In the genomic region with DNA sequence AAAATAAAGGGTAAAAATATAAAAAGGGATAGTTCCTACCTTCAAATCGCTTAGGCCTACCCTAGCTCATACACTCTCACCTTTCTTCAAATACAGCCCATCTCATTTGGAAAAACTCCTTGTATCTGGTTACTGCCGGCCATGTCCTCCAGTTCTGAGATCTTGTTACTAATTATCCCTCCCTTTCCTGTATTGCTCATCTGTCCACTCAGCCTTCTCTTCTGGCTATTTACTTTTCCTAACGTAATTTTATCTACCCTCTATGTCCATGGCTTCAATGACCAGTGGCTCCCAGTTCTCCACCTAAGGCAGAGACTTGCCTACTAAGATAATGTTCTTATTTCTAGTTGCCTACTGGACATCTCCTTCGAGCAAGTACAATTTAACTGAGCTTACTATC, we compare ENCODE assay signal across 13 cellular contexts.
"Had no signal": no experiment of that assay in that cellular context is flagged by ENCODE, and none has a peak within 500 bp of the region (broad histone marks: within the 10 kb centered on the region; RNA-seq: fewer than 3 reads in every experiment).

No MANE protein-coding gene starts in this region.

- ATAC-seq: activated CD4-positive, CD25-positive, alpha-beta regulatory T cell treated with anti-CD3 and anti-CD28 coated beads, Interleukin-2, amount 50 U/mL, for 24 hours; gastroesophageal sphincter; naive thymus-derived CD8-positive, alpha-beta T cell; stimulated activated naive B cell treated with anti-CD40 and anti-IgM and Interleukin-4, amounts not matched to agents 10 μg/mL and 1 μg/mL and 100 μg/mL, for 72 hours had no signal

- DNase-seq: activated CD4-positive, alpha-beta T cell treated with anti-CD3 and anti-CD28 coated beads, Interleukin-2, amount 50 U/mL, for 1 hour; islet precursor cell; left ventricle myocardium inferior; naive thymus-derived CD8-positive, alpha-beta T cell; nucleus accumbens; stimulated activated CD4-positive, alpha-beta T cell treated with anti-CD3 and anti-CD28 coated beads, Interleukin-15, amount 100 ng/mL, for 24 hours; stimulated activated CD4-positive, alpha-beta T cell treated with anti-CD3 and anti-CD28 coated beads, Interleukin-4, amount 100 ng/mL, for 1 hour; stimulated activated naive B cell treated with anti-CD40 and anti-IgM and Interleukin-4, amounts not matched to agents 10 μg/mL and 1 μg/mL and 100 μg/mL, for 72 hours; T1000; thyroid gland; uterus had no signal
